8 cellular contexts compared by ENCODE assay signal in the genomic region with DNA sequence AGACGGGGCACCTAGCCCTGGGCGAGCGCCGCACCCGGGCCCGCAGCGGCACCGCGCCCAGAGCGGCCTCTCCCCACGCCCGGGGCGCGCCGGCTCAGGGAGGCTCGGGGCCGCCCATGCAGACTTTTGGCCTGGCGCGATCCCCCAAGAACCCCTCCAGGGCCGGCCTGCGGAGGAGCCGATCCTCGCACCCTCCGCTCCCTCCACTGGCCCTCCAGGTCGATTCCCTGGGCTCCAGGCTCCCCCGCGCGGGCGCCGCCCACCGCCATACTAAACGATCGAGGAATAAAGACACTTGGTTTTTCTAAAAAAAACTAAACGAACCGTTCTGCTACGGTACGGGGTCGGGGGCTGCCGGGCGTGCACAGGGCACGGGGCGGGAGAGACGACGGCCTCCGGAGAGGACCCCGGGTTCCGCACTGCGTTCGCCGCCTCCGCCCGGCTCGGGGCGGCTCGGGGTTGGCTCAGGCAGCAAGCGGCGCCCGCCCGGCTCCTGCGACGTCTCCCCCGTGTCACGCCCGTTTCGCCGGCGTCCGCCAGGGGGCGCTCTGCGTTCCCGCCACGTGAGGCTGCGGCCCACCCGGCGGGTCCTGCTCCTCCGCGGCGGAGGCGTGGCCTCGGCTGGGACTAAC. TPM values are rescaled to one million over a fixed set of nuclear protein-coding genes. Genes with fewer than 3 reads are reported as not detected.
A peak's percentile ranks its signal among the peaks of the same experiment; 100 is the strongest.
DNase-seq lines count a peak whose midpoint lies in the region; ATAC-seq, FAIRE-seq and TF ChIP-seq lines count a peak whose summit lies in the region.

No MANE protein-coding gene starts in this region.

- peak overlapping the region; percentile 25; the same call in 1 of the 2 replicates for H2AFZ ChIP-seq in H1 (ENCODE audit: low read length)

- no peaks in the 10 kb centered on the region for H3K79me1 ChIP-seq in H1 (ENCODE audit: low read depth, low read length)

- TF ChIP-seq RAD21 in H1 (IDR thresholded peaks at IDR 0.05 in 1 of 2, conservative IDR thresholded peaks at IDR 0.05 in 1 of 2; ENCODE audit: low read depth in 2 of 2, low read length in 2 of 2), result peak; percentile 32 to 48

- peak overlapping the region; percentile 85 for H4K8ac ChIP-seq in H1 (ENCODE audit: extremely low read depth, insufficient read depth, low read length)

- peak; percentile 59 for ATAC-seq in GM21367 (IDR thresholded peaks at IDR 0.05; ENCODE audit: unreplicated experiment)
- ATAC-seq in activated CD8-positive, alpha-beta memory T cell treated with anti-CD3 and anti-CD28 coated beads, Interleukin-2, amount 10 ng/mL, durations not matched to agents 7 days and 5 days, result peak; percentile 91

- DNase-seq in Caki2 (ENCODE audit: low read depth) (peak; percentile 90), HT1080 (ENCODE audit: low read depth) (peak; percentile 92), NOMO-1 treated with DMSO at 0.1 percent for 48 hours (lab: John Stamatoyannopoulos, UW; ENCODE audit: unreplicated experiment) (peak; percentile 88), H1 (ENCODE audit: low read depth in 1 of 2, low spot score in 2 of 2) (peak; percentile 79 to 99), mesenteric fat pad (ENCODE audit: low spot score) (peak; percentile 99)
- DNase-seq in activated CD8-positive, alpha-beta memory T cell treated with anti-CD3 and anti-CD28 coated beads, Interleukin-2, amount 10 ng/mL, durations not matched to agents 7 days and 5 days, result peak; percentile 97
- peak; percentile 89 for DNase-seq in stimulated activated CD8-positive, alpha-beta memory T cell treated with anti-CD3 and anti-CD28 coated beads, Interleukin-15, amount 100 ng/mL, for 1 hour (ENCODE audit: low read depth)

- H4K5ac ChIP-seq in H1 (ENCODE audit: insufficient read length, low read depth, low read length), result no peak overlapping the region

- peak overlapping the region; percentile 87 for H3K18ac ChIP-seq in H1 (ENCODE audit: extremely low read depth, low read length)

- no peak overlapping the region for H2BK15ac ChIP-seq in H1 (ENCODE audit: low read length)

- H4K20me1 ChIP-seq in H1 (replicated peaks in 1 of 2; ENCODE audit: control insufficient read depth in 1 of 2, insufficient read depth in 2 of 2, low read length in 2 of 2), result peaks cover 0 to 1% of the 10 kb centered on the region in 2 experiments

- peaks cover 31% of the 10 kb centered on the region for H3K4me1 Mint-ChIP-seq in activated CD8-positive, alpha-beta memory T cell treated with anti-CD3 and anti-CD28 coated beads, Interleukin-2, amount 10 ng/mL, durations not matched to agents 7 days and 5 days

- H2BK5ac ChIP-seq in H1 (ENCODE audit: low read depth, low read length), result no peak overlapping the region

- no peaks in the 10 kb centered on the region for H3K27me3 Mint-ChIP-seq in activated CD8-positive, alpha-beta memory T cell treated with anti-CD3 and anti-CD28 coated beads, Interleukin-2, amount 10 ng/mL, durations not matched to agents 7 days and 5 days

- peak in 2 of 3 experiments; percentile 81 to 84; a peak in 3 of 4 replicates for TF ChIP-seq CTCF in H1 (IDR thresholded peaks at IDR 0.05; ENCODE audit: control extremely low read depth in 1 of 3, insufficient read depth in 1 of 3, low read depth in 1 of 3, low read length in 3 of 3)

- no peak overlapping the region for H3K14ac ChIP-seq in H1 (ENCODE audit: insufficient read length)

- peak overlapping the region; percentile 78 for H3K4me3 Mint-ChIP-seq in activated CD8-positive, alpha-beta memory T cell treated with anti-CD3 and anti-CD28 coated beads, Interleukin-2, amount 10 ng/mL, durations not matched to agents 7 days and 5 days

- no peak overlapping the region for H2BK120ac ChIP-seq in H1 (replicated peaks; ENCODE audit: low read depth, low read length)

- H3K27ac Mint-ChIP-seq in activated CD8-positive, alpha-beta memory T cell treated with anti-CD3 and anti-CD28 coated beads, Interleukin-2, amount 10 ng/mL, durations not matched to agents 7 days and 5 days, result peak overlapping the region; percentile 85

- no peak for FAIRE-seq in H1 (lab: Jason Lieb, UNC)

- CTCF ChIA-PET in activated CD8-positive, alpha-beta memory T cell treated with anti-CD3 and anti-CD28 coated beads, Interleukin-2, amount 10 ng/mL, durations not matched to agents 7 days and 5 days (lab: Charles Lee), result interaction anchor here (0.9 to 5.6 kb wide), 13 partner anchors 11 to 217 kb away, joined by 3 to 40 read pairs (median 8); a partner anchor contains a TSS
- CTCF ChIA-PET in H1 (lab: Charles Lee; ENCODE audit: partially characterized antibody), result interaction anchor here (0.8 to 16.5 kb wide), 17 partner anchors 8 to 207 kb away, joined by 3 to 160 read pairs (median 5); a partner anchor contains a TSS

- no peaks in the 10 kb centered on the region for H3K36me3 ChIP-seq in H1 (ENCODE audit: control insufficient read depth in 2 of 4, insufficient read depth in 4 of 4, low read length in 3 of 4)

- no peaks in the 10 kb centered on the region for H3K79me2 ChIP-seq in H1 (ENCODE audit: control insufficient read depth in 1 of 2, insufficient read depth in 2 of 2, low read length in 2 of 2)

- no peak overlapping the region for H4K91ac ChIP-seq in H1 (replicated peaks; ENCODE audit: insufficient read length, low read length)

- H3K9me3 Mint-ChIP-seq in activated CD8-positive, alpha-beta memory T cell treated with anti-CD3 and anti-CD28 coated beads, Interleukin-2, amount 10 ng/mL, durations not matched to agents 7 days and 5 days (ENCODE audit: low read depth), result no peaks in the 10 kb centered on the region

- TF ChIP-seq POLR2A in H1 (IDR thresholded peaks at IDR 0.05; ENCODE audit: control extremely low read depth in 1 of 2, low read depth in 2 of 2, low read length in 2 of 2), result peak in 1 of 2 experiments; percentile 40; a peak in 1 of 3 replicates

- H2BK12ac ChIP-seq in H1 (ENCODE audit: low read depth, low read length), result no peak overlapping the region

- no peak overlapping the region for H3K27ac ChIP-seq in H1 (ENCODE audit: low read depth, low read length)

- peak in 1 of 2 experiments; percentile 64; a peak in 1 of 3 replicates for TF ChIP-seq EP300 in H1 (IDR thresholded peaks at IDR 0.05; ENCODE audit: borderline replicate concordance in 1 of 2, low read depth in 2 of 2, low read length in 2 of 2)

- POLR2A ChIA-PET in H1 (lab: Charles Lee; ENCODE audit: partially characterized antibody), result interaction anchor here (0.6 to 5.9 kb wide), 8 partner anchors 11 to 126 kb away, joined by 3 to 63 read pairs (median 6); a partner anchor contains a TSS

- H3K56ac ChIP-seq in H1 (replicated peaks; ENCODE audit: insufficient read length, low read depth, low read length), result peak overlapping the region; percentile 13

- in situ Hi-C loops in Caki2 (cut with HindIII; ENCODE audit: low pct_unique_long_range_greater_than_20kb, low sequenced_read_pairs), result loop anchor here (25.0 kb wide), 1 partner anchor 176 kb away; a partner anchor contains a TSS

- H2AK5ac ChIP-seq in H1 (ENCODE audit: low read depth, low read length), result no peak overlapping the region

- peak overlapping the region; percentile 10 to 38 (median 25); a peak in 5 of 7 replicates for H3K9ac ChIP-seq in H1 (replicated peaks in 1 of 4; ENCODE audit: extremely low read depth in 1 of 4, low read depth in 3 of 4, low read length in 3 of 4)

- H3K27me3 ChIP-seq in H1 (replicated peaks in 1 of 4; ENCODE audit: control insufficient read depth in 3 of 4, extremely low read depth in 1 of 4, insufficient read depth in 3 of 4, low read length in 3 of 4), result peaks cover 0 to 9% (median 4%) of the 10 kb centered on the region in 4 experiments; a peak in 2 of 7 replicates

- no peak overlapping the region for H2BK20ac ChIP-seq in H1 (ENCODE audit: low read length)

- peak overlapping the region; percentile 44 to 75 (median 61) for H3K4me3 ChIP-seq in H1 (ENCODE audit: extremely low read depth in 1 of 4, insufficient read depth in 2 of 4, low read depth in 3 of 4, low read length in 4 of 4)

- 1% methylated on average over 41 of the region's 80 CpGs; no CpG with 5 or more reads in 1 of the 2 experiments for WGBS in H1 (ENCODE audit: extremely low coverage in 1 of 2, insufficient coverage in 1 of 2, insufficient read length in 1 of 2, insufficient replicate concordance in 2 of 2, low coverage in 1 of 2, low lambda C conversion rate in 2 of 2, missing lambda C conversion rate in 1 of 2), 2 experiments

- no peak overlapping the region for H3K23ac ChIP-seq in H1 (ENCODE audit: insufficient read length)

- H3K9me3 ChIP-seq in H1 (ENCODE audit: insufficient read depth in 2 of 2, low read depth in 1 of 2, low read length in 1 of 2), result no peaks in the 10 kb centered on the region

- H3K23me2 ChIP-seq in H1 (ENCODE audit: low read depth, low read length), result peaks cover 13% of the 10 kb centered on the region; the same call in 1 of the 2 replicates

- H3K4me2 ChIP-seq in H1 (ENCODE audit: insufficient read depth in 1 of 2, low read depth in 2 of 2, low read length in 2 of 2), result peak overlapping the region; percentile 70 to 84

- peaks cover 4 to 23% (median 6%) of the 10 kb centered on the region in 4 experiments; a peak in 6 of 7 replicates for H3K4me1 ChIP-seq in H1 (replicated peaks in 1 of 4; ENCODE audit: control insufficient read depth in 3 of 4, insufficient read depth in 4 of 4, low read length in 3 of 4)

- H3K36me3 Mint-ChIP-seq in activated CD8-positive, alpha-beta memory T cell treated with anti-CD3 and anti-CD28 coated beads, Interleukin-2, amount 10 ng/mL, durations not matched to agents 7 days and 5 days, result no peaks in the 10 kb centered on the region

- H3K4ac ChIP-seq in H1 (replicated peaks; ENCODE audit: insufficient read length, low read depth, low read length), result no peak overlapping the region

RNA-seq across cellular contexts. Expression of a gene that starts 0.4 kb away (rescaled TPM):
- 3.2 and 4.8 TPM in 2 replicates for total RNA-seq in Caki2 (2014; rRNA removed; shearing (Covaris generic); ENCODE audit: low replicate concordance)
- total RNA-seq in HT1080 (2014; rRNA removed; shearing (Covaris generic)), result 5.7 and 5.9 TPM in 2 replicates
- 3.3 and 5.1 TPM in 2 replicates for polyA plus RNA-seq in HT1080 (2015; cell fraction: cytosol; rRNA removed)
- 2.9 and 4.0 TPM in 2 replicates for polyA plus RNA-seq in HT1080 (2015; cell fraction: nucleus; rRNA removed)
- 1 to 10 TPM; 8.0 to 8.8 TPM for total RNA-seq in activated CD8-positive, alpha-beta memory T cell treated with anti-CD3 and anti-CD28 coated beads, Interleukin-2, amount 10 ng/mL, durations not matched to agents 7 days and 5 days
- 17.7 and 20.5 TPM in 2 replicates for total RNA-seq in H1 (2021; fragmentation: NEBNext Ultra II Directional; extraction: Animal tissue kit (Norgen Biotek cat#: 25700))
- polyA plus RNA-seq in H1 (2011; rRNA removed), result 11.0 and 14.5 TPM in 2 replicates
- polyA plus RNA-seq in H1 (2011; cell fraction: cytosol; rRNA removed), result 10.0 TPM
- polyA plus RNA-seq in H1 (2011; cell fraction: nucleus; rRNA removed), result 17.9 TPM
- polyA plus RNA-seq in H1 (2012, experiment 1 of 2), result 15.1 to 19.4 TPM (median 16.9 TPM) in 4 replicates
- 12.6 TPM for polyA plus RNA-seq in H1 (2012, experiment 2 of 2)
- polyA plus RNA-seq in H1 (2013, experiment 1 of 2), result 7.6 TPM
- 7.1 TPM for polyA plus RNA-seq in H1 (2013, experiment 2 of 2)
- polyA minus RNA-seq in H1 (2011; rRNA and poly(A)+ RNA removed), result 6.8 and 9.2 TPM in 2 replicates
- polyA minus RNA-seq in H1 (2011; cell fraction: cytosol; rRNA and poly(A)+ RNA removed), result 2.9 TPM
- polyA minus RNA-seq in H1 (2011; cell fraction: nucleus; rRNA and poly(A)+ RNA removed), result 3.9 TPM
- total RNA-seq in mesenteric fat pad, result 4.7 TPM

RNA-seq across cellular contexts. Expression of a gene that starts 7.8 kb away (rescaled TPM):
- total RNA-seq in Caki2 (2014; rRNA removed; shearing (Covaris generic); ENCODE audit: low replicate concordance), result 0.07 and 0.58 TPM in 2 replicates
- 0.45 and 1.1 TPM in 2 replicates for total RNA-seq in HT1080 (2014; rRNA removed; shearing (Covaris generic))
- 5.8 and 6.0 TPM in 2 replicates for polyA plus RNA-seq in HT1080 (2015; cell fraction: cytosol; rRNA removed)
- 15.2 and 16.2 TPM in 2 replicates for polyA plus RNA-seq in HT1080 (2015; cell fraction: nucleus; rRNA removed)
- total RNA-seq in activated CD8-positive, alpha-beta memory T cell treated with anti-CD3 and anti-CD28 coated beads, Interleukin-2, amount 10 ng/mL, durations not matched to agents 7 days and 5 days, result under 1 TPM; 0.75 to 0.79 TPM
- total RNA-seq in H1 (2021; fragmentation: NEBNext Ultra II Directional; extraction: Animal tissue kit (Norgen Biotek cat#: 25700)), result 2.9 and 3.0 TPM in 2 replicates
- polyA plus RNA-seq in H1 (2011; rRNA removed), result 1.9 and 3.1 TPM in 2 replicates
- polyA plus RNA-seq in H1 (2011; cell fraction: cytosol; rRNA removed), result 2.0 TPM
- 2.9 TPM for polyA plus RNA-seq in H1 (2011; cell fraction: nucleus; rRNA removed)
- polyA plus RNA-seq in H1 (2012, experiment 1 of 2), result 0.61 to 2.3 TPM (median 1.8 TPM) in 4 replicates
- polyA plus RNA-seq in H1 (2012, experiment 2 of 2), result 1.1 TPM
- polyA plus RNA-seq in H1 (2013, experiment 1 of 2), result 3.0 TPM
- polyA plus RNA-seq in H1 (2013, experiment 2 of 2), result 2.4 TPM
- polyA minus RNA-seq in H1 (2011; rRNA and poly(A)+ RNA removed), result 0.28 and 0.66 TPM in 2 replicates
- 1.9 TPM for polyA minus RNA-seq in H1 (2011; cell fraction: cytosol; rRNA and poly(A)+ RNA removed)
- 1.8 TPM for polyA minus RNA-seq in H1 (2011; cell fraction: nucleus; rRNA and poly(A)+ RNA removed)
- total RNA-seq in mesenteric fat pad, result 77.4 TPM

RNA-seq across cellular contexts. Expression of a gene that starts 14.8 kb away (rescaled TPM):
- total RNA-seq in Caki2 (2014; rRNA removed; shearing (Covaris generic); ENCODE audit: low replicate concordance), result 676 and 788 TPM in 2 replicates
- total RNA-seq in HT1080 (2014; rRNA removed; shearing (Covaris generic)), result 249 and 313 TPM in 2 replicates
- 233 and 287 TPM in 2 replicates for polyA plus RNA-seq in HT1080 (2015; cell fraction: cytosol; rRNA removed)
- polyA plus RNA-seq in HT1080 (2015; cell fraction: nucleus; rRNA removed), result 65.4 and 88.2 TPM in 2 replicates
- total RNA-seq in activated CD8-positive, alpha-beta memory T cell treated with anti-CD3 and anti-CD28 coated beads, Interleukin-2, amount 10 ng/mL, durations not matched to agents 7 days and 5 days, result 100 to 1,000 TPM; 248 to 318 TPM
- 212 and 225 TPM in 2 replicates for total RNA-seq in H1 (2021; fragmentation: NEBNext Ultra II Directional; extraction: Animal tissue kit (Norgen Biotek cat#: 25700))
- 865 and 906 TPM in 2 replicates for polyA plus RNA-seq in H1 (2011; rRNA removed)
- polyA plus RNA-seq in H1 (2011; cell fraction: cytosol; rRNA removed), result 368 TPM
- 358 TPM for polyA plus RNA-seq in H1 (2011; cell fraction: nucleus; rRNA removed)
- 242 to 359 TPM (median 313 TPM) in 4 replicates for polyA plus RNA-seq in H1 (2012, experiment 1 of 2)
- polyA plus RNA-seq in H1 (2012, experiment 2 of 2), result 550 TPM
- polyA plus RNA-seq in H1 (2013, experiment 1 of 2), result 754 TPM
- 766 TPM for polyA plus RNA-seq in H1 (2013, experiment 2 of 2)
- polyA minus RNA-seq in H1 (2011; rRNA and poly(A)+ RNA removed), result 164 and 185 TPM in 2 replicates
- polyA minus RNA-seq in H1 (2011; cell fraction: cytosol; rRNA and poly(A)+ RNA removed), result 376 TPM
- polyA minus RNA-seq in H1 (2011; cell fraction: nucleus; rRNA and poly(A)+ RNA removed), result 147 TPM
- 275 TPM for total RNA-seq in mesenteric fat pad

RNA-seq across cellular contexts. Expression of a gene that starts 32.7 kb away (rescaled TPM):
- total RNA-seq in Caki2 (2014; rRNA removed; shearing (Covaris generic); ENCODE audit: low replicate concordance), result 7.1 and 10.3 TPM in 2 replicates
- total RNA-seq in HT1080 (2014; rRNA removed; shearing (Covaris generic)), result 0.13 and 0.26 TPM in 2 replicates
- 0.43 and 0.91 TPM in 2 replicates for polyA plus RNA-seq in HT1080 (2015; cell fraction: cytosol; rRNA removed)
- polyA plus RNA-seq in HT1080 (2015; cell fraction: nucleus; rRNA removed), result 0.82 and 3.0 TPM in 2 replicates
- 1 to 10 TPM; 1.1 to 2.5 TPM for total RNA-seq in activated CD8-positive, alpha-beta memory T cell treated with anti-CD3 and anti-CD28 coated beads, Interleukin-2, amount 10 ng/mL, durations not matched to agents 7 days and 5 days
- total RNA-seq in H1 (2021; fragmentation: NEBNext Ultra II Directional; extraction: Animal tissue kit (Norgen Biotek cat#: 25700)), result 3.4 and 3.5 TPM in 2 replicates
- polyA plus RNA-seq in H1 (2011; rRNA removed), result 2.5 and 3.7 TPM in 2 replicates
- 3.6 TPM for polyA plus RNA-seq in H1 (2011; cell fraction: cytosol; rRNA removed)
- polyA plus RNA-seq in H1 (2011; cell fraction: nucleus; rRNA removed), result 4.3 TPM
- 2.3 to 4.1 TPM (median 3.1 TPM) in 4 replicates for polyA plus RNA-seq in H1 (2012, experiment 1 of 2)
- 1.6 TPM for polyA plus RNA-seq in H1 (2012, experiment 2 of 2)
- 6.9 TPM for polyA plus RNA-seq in H1 (2013, experiment 1 of 2)
- polyA plus RNA-seq in H1 (2013, experiment 2 of 2), result 7.4 TPM
- 2.1 and 2.7 TPM in 2 replicates for polyA minus RNA-seq in H1 (2011; rRNA and poly(A)+ RNA removed)
- 2.7 TPM for polyA minus RNA-seq in H1 (2011; cell fraction: cytosol; rRNA and poly(A)+ RNA removed)
- polyA minus RNA-seq in H1 (2011; cell fraction: nucleus; rRNA and poly(A)+ RNA removed), result 1.00 TPM
- total RNA-seq in mesenteric fat pad, result 11.0 TPM

RNA-seq across cellular contexts. Expression of a gene that starts 34.7 kb away (rescaled TPM):
- total RNA-seq in Caki2 (2014; rRNA removed; shearing (Covaris generic); ENCODE audit: low replicate concordance), result 41.8 and 54.5 TPM in 2 replicates
- 20.6 and 26.6 TPM in 2 replicates for total RNA-seq in HT1080 (2014; rRNA removed; shearing (Covaris generic))
- 26.4 and 29.0 TPM in 2 replicates for polyA plus RNA-seq in HT1080 (2015; cell fraction: cytosol; rRNA removed)
- polyA plus RNA-seq in HT1080 (2015; cell fraction: nucleus; rRNA removed), result 12.4 and 12.8 TPM in 2 replicates
- total RNA-seq in activated CD8-positive, alpha-beta memory T cell treated with anti-CD3 and anti-CD28 coated beads, Interleukin-2, amount 10 ng/mL, durations not matched to agents 7 days and 5 days, result 10 to 100 TPM; 13.8 to 15.1 TPM
- 45.4 and 51.0 TPM in 2 replicates for total RNA-seq in H1 (2021; fragmentation: NEBNext Ultra II Directional; extraction: Animal tissue kit (Norgen Biotek cat#: 25700))
- 62.0 and 82.0 TPM in 2 replicates for polyA plus RNA-seq in H1 (2011; rRNA removed)
- 61.5 TPM for polyA plus RNA-seq in H1 (2011; cell fraction: cytosol; rRNA removed)
- polyA plus RNA-seq in H1 (2011; cell fraction: nucleus; rRNA removed), result 68.2 TPM
- 45.8 to 52.7 TPM (median 47.1 TPM) in 4 replicates for polyA plus RNA-seq in H1 (2012, experiment 1 of 2)
- polyA plus RNA-seq in H1 (2012, experiment 2 of 2), result 50.1 TPM
- 31.9 TPM for polyA plus RNA-seq in H1 (2013, experiment 1 of 2)
- 32.3 TPM for polyA plus RNA-seq in H1 (2013, experiment 2 of 2)
- 77.2 and 83.3 TPM in 2 replicates for polyA minus RNA-seq in H1 (2011; rRNA and poly(A)+ RNA removed)
- 35.4 TPM for polyA minus RNA-seq in H1 (2011; cell fraction: cytosol; rRNA and poly(A)+ RNA removed)
- polyA minus RNA-seq in H1 (2011; cell fraction: nucleus; rRNA and poly(A)+ RNA removed), result 32.2 TPM
- total RNA-seq in mesenteric fat pad, result 20.3 TPM

Comparison
In these comparisons a context has a peak if more than half of its experiments do, and no peak if none do; other contexts are left out.
1. RNA of a gene that starts 7.8 kb away (total RNA-seq): 77.4 TPM in mesenteric fat pad (single experiment); 2.9 to 3.0 TPM in H1, 0.75 to 0.79 TPM in activated CD8-positive, alpha-beta memory T cell treated with anti-CD3 and anti-CD28 coated beads, Interleukin-2, amount 10 ng/mL, durations not matched to agents 7 days and 5 days, 0.45 to 1.1 TPM in HT1080 and 0.07 to 0.58 TPM in Caki2; every median in the first group is over 10 times any median in the second.
2. Peak in every context shown above with its lines, with median percentiles within 50 percentile points of each other: DNase-seq.